ENCODE assay signal across 29 cellular contexts in the genomic region with DNA sequence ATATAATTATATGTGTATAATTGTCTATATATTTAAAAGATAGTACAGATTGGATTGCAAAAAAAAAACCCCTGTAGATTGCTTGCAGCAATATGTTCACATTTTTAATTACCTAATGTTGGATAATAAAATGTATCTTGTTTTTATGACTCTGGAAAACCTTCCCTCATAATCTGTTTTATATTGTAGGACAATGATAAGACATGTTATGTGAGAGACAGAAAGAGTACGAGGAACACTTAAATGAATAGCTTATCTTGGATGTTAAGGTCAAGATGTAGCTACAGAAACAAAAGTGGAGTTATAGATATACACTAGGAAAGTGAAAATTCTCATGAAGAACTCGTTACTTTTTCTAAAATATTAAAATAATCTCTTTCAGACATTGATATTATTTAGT.
DNase-seq lines count a peak whose midpoint lies in the region; ATAC-seq, FAIRE-seq and TF ChIP-seq lines count a peak whose summit lies in the region.
"Had no signal": no experiment of that assay in that cellular context is flagged by ENCODE, and none has a peak within 500 bp of the region (broad histone marks: within the 10 kb centered on the region; RNA-seq: fewer than 3 reads in every experiment).

No MANE protein-coding gene starts in this region.

- H4K8ac ChIP-seq in mesenchymal stem cell (ENCODE audit: low read length), result no peak overlapping the region

- H3K4me3 Mint-ChIP-seq in HFFc6, result no peak overlapping the region
- H3K4me3 Mint-ChIP-seq: CD14-positive monocyte; CD4-positive, alpha-beta memory T cell; CD4-positive, CD25-positive, alpha-beta regulatory T cell; CD8-positive, alpha-beta memory T cell had no signal

- no peak overlapping the region for H4K91ac ChIP-seq in mesenchymal stem cell (ENCODE audit: low read length)

- H3K23ac ChIP-seq in mesenchymal stem cell (ENCODE audit: low read length in 2 of 2), result no peak overlapping the region

- no peaks in the 10 kb centered on the region for H3K36me3 ChIP-seq in kidney (ENCODE audit: control insufficient read depth in 1 of 2, insufficient read depth in 2 of 2, low read length in 2 of 2)
- no peaks in the 10 kb centered on the region for H3K36me3 ChIP-seq in mucosa of descending colon (ENCODE audit: low read depth)
- no peaks in the 10 kb centered on the region for H3K36me3 ChIP-seq in small intestine (ENCODE audit: control insufficient read depth in 2 of 2, insufficient read depth in 2 of 2, low read length in 2 of 2)
- H3K36me3 ChIP-seq in mesenchymal stem cell (ENCODE audit: control insufficient read depth in 1 of 2, insufficient read depth in 2 of 2, low read depth in 1 of 2, low read length in 2 of 2), result no peaks in the 10 kb centered on the region
- H3K36me3 ChIP-seq: BE2C, BLaER1 had no signal

- no peaks in the 10 kb centered on the region for H3K4me1 ChIP-seq in kidney (ENCODE audit: control insufficient read depth in 1 of 2, insufficient read depth in 1 of 2, low read depth in 1 of 2, low read length in 2 of 2)
- no peaks in the 10 kb centered on the region for H3K4me1 ChIP-seq in mucosa of descending colon (ENCODE audit: low read depth)
- H3K4me1 ChIP-seq in small intestine (ENCODE audit: control insufficient read depth in 2 of 2, insufficient read depth in 1 of 2, low read depth in 1 of 2, low read length in 1 of 2), result no peaks in the 10 kb centered on the region
- no peaks in the 10 kb centered on the region for H3K4me1 ChIP-seq in mesenchymal stem cell (ENCODE audit: control insufficient read depth, insufficient read depth, low read depth, low read length)
- H3K4me1 ChIP-seq: BE2C, BLaER1 had no signal

- H3K9ac ChIP-seq in kidney (ENCODE audit: low read length in 2 of 2) (no peak overlapping the region), mesenchymal stem cell (ENCODE audit: low read length) (no peak overlapping the region)
- H3K9ac ChIP-seq: BLaER1 had no signal

- no peaks in the 10 kb centered on the region for H3K27me3 Mint-ChIP-seq in HFFc6 (ENCODE audit: insufficient read depth)
- H3K27me3 Mint-ChIP-seq: CD4-positive, alpha-beta memory T cell; CD4-positive, CD25-positive, alpha-beta regulatory T cell; CD8-positive, alpha-beta memory T cell had no signal

- H3K9me3 ChIP-seq in kidney (ENCODE audit: control insufficient read depth in 1 of 2, low read length in 2 of 2) (no peaks in the 10 kb centered on the region), mucosa of descending colon (no peaks in the 10 kb centered on the region), small intestine (ENCODE audit: control insufficient read depth, low read depth) (no peaks in the 10 kb centered on the region), mesenchymal stem cell (ENCODE audit: control insufficient read depth, low read length) (no peaks in the 10 kb centered on the region)
- H3K9me3 ChIP-seq: BE2C, BLaER1 had no signal

- H2AFZ ChIP-seq in mesenchymal stem cell (ENCODE audit: low read depth, low read length), result no peak overlapping the region

- 8 to 43% (median 15%) methylated on average over 2 of the region's 2 CpGs for WGBS in small intestine, 3 donors
- 100% methylated on average over 1 of the region's 2 CpGs for WGBS in mesenchymal stem cell

- H3K14ac ChIP-seq in mesenchymal stem cell (ENCODE audit: low read length in 2 of 2), result no peak overlapping the region

- H2BK15ac ChIP-seq in mesenchymal stem cell (ENCODE audit: low read depth, poor library complexity, severe bottlenecking), result no peak overlapping the region

- intact Hi-C loops in kidney (cut with DNase I), result no loop called here
- intact Hi-C loops in mucosa of descending colon (cut with DNase I, micrococcal nuclease), result no loop called here

- H3K4me3 ChIP-seq in kidney (ENCODE audit: low read length in 2 of 2) (no peak overlapping the region), mucosa of descending colon (no peak overlapping the region), small intestine (ENCODE audit: low read depth in 1 of 2, low read length in 2 of 2) (no peak overlapping the region), mesenchymal stem cell (ENCODE audit: insufficient read depth in 1 of 2, low read depth in 1 of 2, low read length in 2 of 2) (no peak overlapping the region)
- H3K4me3 ChIP-seq: BLaER1, GM12878 had no signal

- H2BK5ac ChIP-seq in mesenchymal stem cell (ENCODE audit: low read depth, low read length, poor library complexity, severe bottlenecking), result no peak overlapping the region

- no peaks in the 10 kb centered on the region for H3K36me3 Mint-ChIP-seq in HFFc6 (ENCODE audit: low read depth)
- H3K36me3 Mint-ChIP-seq: CD14-positive monocyte; CD4-positive, alpha-beta memory T cell; CD4-positive, CD25-positive, alpha-beta regulatory T cell; CD8-positive, alpha-beta memory T cell had no signal

- no peaks in the 10 kb centered on the region for H3K27me3 ChIP-seq in small intestine (ENCODE audit: control insufficient read depth in 2 of 2, insufficient read depth in 2 of 2, low read length in 2 of 2)
- H3K27me3 ChIP-seq in mesenchymal stem cell (ENCODE audit: control insufficient read depth in 1 of 2, insufficient read depth in 1 of 2, low read length in 2 of 2), result no peaks in the 10 kb centered on the region
- H3K27me3 ChIP-seq: BE2C, BLaER1 had no signal

- no peaks in the 10 kb centered on the region; the same call in 1 of the 2 replicates for H3K9me3 Mint-ChIP-seq in HFFc6

- no peaks in the 10 kb centered on the region for H3K79me1 ChIP-seq in mesenchymal stem cell (replicated peaks; ENCODE audit: low read length, poor library complexity, severe bottlenecking)

- no peak overlapping the region for H3K27ac Mint-ChIP-seq in HFFc6
- H3K27ac Mint-ChIP-seq: CD14-positive monocyte; CD4-positive, alpha-beta memory T cell; CD4-positive, CD25-positive, alpha-beta regulatory T cell; CD8-positive, alpha-beta memory T cell had no signal

- H2BK12ac ChIP-seq in mesenchymal stem cell (ENCODE audit: low read length in 2 of 2), result no peak overlapping the region

- FAIRE-seq in endometrium (lab: Jason Lieb, UNC) (peak; percentile 15), kidney (lab: Jason Lieb, UNC) (peak; percentile 17), small intestine (lab: Jason Lieb, UNC) (peak; percentile 70)
- FAIRE-seq: A204.1, GM12878, GM12892, GM19239 had no signal

- H3K4me2 ChIP-seq in mesenchymal stem cell (ENCODE audit: low read length, poor library complexity, severe bottlenecking), result no peak overlapping the region
- H3K4me2 ChIP-seq: BLaER1 had no signal

- TF ChIP-seq CTCF in kidney (IDR thresholded peaks at IDR 0.05; ENCODE audit: borderline replicate concordance, extremely low read depth, insufficient read depth) (no peak), mucosa of descending colon (IDR thresholded peaks at IDR 0.05) (no peak), HFFc6 (IDR thresholded peaks at IDR 0.05) (no peak)

- H2BK120ac ChIP-seq in mesenchymal stem cell (ENCODE audit: low read depth, low read length), result no peak overlapping the region

- no peak overlapping the region for H2AK5ac ChIP-seq in mesenchymal stem cell (ENCODE audit: low read length, severe bottlenecking)

- no peaks in the 10 kb centered on the region for H3K4me1 Mint-ChIP-seq in HFFc6 (ENCODE audit: low read depth)
- H3K4me1 Mint-ChIP-seq: CD14-positive monocyte; CD4-positive, alpha-beta memory T cell; CD4-positive, CD25-positive, alpha-beta regulatory T cell; CD8-positive, alpha-beta memory T cell had no signal

- no peak overlapping the region for H3K18ac ChIP-seq in mesenchymal stem cell (ENCODE audit: low read depth in 1 of 2, low read length in 2 of 2)

- no peak for DNase-seq in kidney
- no peak for DNase-seq in mucosa of descending colon
- peak; percentile 85 for DNase-seq in small intestine
- DNase-seq in mesenchymal stem cell, result no peak
- DNase-seq in HFFc6, result no peak
- DNase-seq: 8988T; ACHN; BE2C; C1 segment of cervical spinal cord; CD4-positive, alpha-beta memory T cell; CD4-positive, CD25-positive, alpha-beta regulatory T cell; CD8-positive, alpha-beta memory T cell; COR-L47; DMS 273 treated with DMSO at 0.1 percent for 48 hours; DMS153; DMS53; DMS79; DND-41; EL; GDM1 had no signal

- ATAC-seq in mucosa of descending colon (peak; percentile 49), GM21737 (IDR thresholded peaks at IDR 0.05; ENCODE audit: unreplicated experiment) (no peak), GM19455 (IDR thresholded peaks at IDR 0.05; ENCODE audit: unreplicated experiment) (no peak)
- ATAC-seq: GM12878 had no signal

- H3K27ac ChIP-seq in kidney (ENCODE audit: low read depth in 2 of 2, low read length in 2 of 2) (no peak overlapping the region), small intestine (ENCODE audit: low read depth in 1 of 2, low read length in 1 of 2) (no peak overlapping the region), mesenchymal stem cell (ENCODE audit: low read length, poor library complexity, severe bottlenecking) (no peak overlapping the region)
- H3K27ac ChIP-seq: BLaER1 had no signal

- H3K4ac ChIP-seq in mesenchymal stem cell (ENCODE audit: low read depth in 1 of 2, low read length in 2 of 2), result no peak overlapping the region
